In genomic region chr10:124090630-124091209, GRCh38 we compare ENCODE assay signal across 10 cellular contexts. TPM values are rescaled to one million over a fixed set of nuclear protein-coding genes. Genes with fewer than 3 reads are reported as not detected.
A peak's percentile ranks its signal among the peaks of the same experiment; 100 is the strongest.
DNase-seq lines count a peak whose midpoint lies in the region; ATAC-seq and TF ChIP-seq lines count a peak whose summit lies in the region.
"Had no signal": no experiment of that assay in that cellular context is flagged by ENCODE, and none has a peak within 500 bp of the region (broad histone marks: within the 10 kb centered on the region; RNA-seq: fewer than 3 reads in every experiment).

No MANE protein-coding gene starts in this region.

- H3K79me2 ChIP-seq in neural progenitor cell (ENCODE audit: low read depth), result no peaks in the 10 kb centered on the region

- DNase-seq in stimulated activated naive CD8-positive, alpha-beta T cell treated with anti-CD3 and anti-CD28 coated beads, Interleukin-15, Interleukin-2, amounts not matched to agents 100 U/mL and 50 U/mL, for 24 hours, result no peak
- DNase-seq in esophagus muscularis mucosa (ENCODE audit: extremely low spot score) (no peak), neural progenitor cell (ENCODE audit: low spot score) (no peak), AG20443 (ENCODE audit: low spot score) (no peak), medulla oblongata (ENCODE audit: extremely low spot score) (no peak)
- DNase-seq in CD4-positive, alpha-beta memory T cell, result no peak
- DNase-seq: activated effector memory CD4-positive, alpha-beta T cell treated with anti-CD3 and anti-CD28 coated beads, Interleukin-2, amount 50 U/mL, for 16 hours; NCI-H2081 treated with DMSO at 0.1 percent for 48 hours had no signal

- peaks cover 43% of the 10 kb centered on the region for H3K27me3 Mint-ChIP-seq in stimulated activated naive CD8-positive, alpha-beta T cell treated with anti-CD3 and anti-CD28 coated beads, Interleukin-15, Interleukin-2, amounts not matched to agents 100 ng/mL and 50 ng/mL, for 24 hours
- peaks cover 18% of the 10 kb centered on the region for H3K27me3 Mint-ChIP-seq in neural progenitor cell (ENCODE audit: insufficient read depth, low read depth)
- peaks cover 13 to 37% of the 10 kb centered on the region in 2 donors for H3K27me3 Mint-ChIP-seq in CD4-positive, alpha-beta memory T cell

- ATAC-seq in stimulated activated naive CD8-positive, alpha-beta T cell treated with anti-CD3 and anti-CD28 coated beads, Interleukin-15, Interleukin-2, amounts not matched to agents 100 U/mL and 50 U/mL, for 24 hours, result no peak
- ATAC-seq in GM19467 (IDR thresholded peaks at IDR 0.05; ENCODE audit: unreplicated experiment), result no peak

- H3K27ac ChIP-seq in esophagus muscularis mucosa (replicated peaks in 1 of 4) (peak overlapping the region; percentile 93 to 96 (median 96)), neural progenitor cell (no peak overlapping the region)
- H3K27ac ChIP-seq in CD4-positive, alpha-beta memory T cell (ENCODE audit: low read depth, low read length), result no peak overlapping the region

- no peak overlapping the region for H3K4me2 ChIP-seq in neural progenitor cell

- H3K36me3 Mint-ChIP-seq in stimulated activated naive CD8-positive, alpha-beta T cell treated with anti-CD3 and anti-CD28 coated beads, Interleukin-15, Interleukin-2, amounts not matched to agents 100 ng/mL and 50 ng/mL, for 24 hours (ENCODE audit: low read depth), result no peaks in the 10 kb centered on the region
- peaks cover 5% of the 10 kb centered on the region for H3K36me3 Mint-ChIP-seq in neural progenitor cell
- H3K36me3 Mint-ChIP-seq in CD4-positive, alpha-beta memory T cell, result peaks cover 0 to 3% of the 10 kb centered on the region in 2 donors

- no peak for TF ChIP-seq EP300 in esophagus muscularis mucosa (IDR thresholded peaks at IDR 0.05)

- peak overlapping the region; percentile 77 to 87 (median 80) for H3K4me3 ChIP-seq in esophagus muscularis mucosa
- no peak overlapping the region for H3K4me3 ChIP-seq in neural progenitor cell
- H3K4me3 ChIP-seq in CD4-positive, alpha-beta memory T cell (ENCODE audit: low read length in 2 of 2), result no peak overlapping the region

- no peak overlapping the region for H3K27ac Mint-ChIP-seq in stimulated activated naive CD8-positive, alpha-beta T cell treated with anti-CD3 and anti-CD28 coated beads, Interleukin-15, Interleukin-2, amounts not matched to agents 100 ng/mL and 50 ng/mL, for 24 hours
- no peak overlapping the region for H3K27ac Mint-ChIP-seq in neural progenitor cell
- no peak overlapping the region for H3K27ac Mint-ChIP-seq in CD4-positive, alpha-beta memory T cell

- TF ChIP-seq CTCF in esophagus muscularis mucosa (IDR thresholded peaks at IDR 0.05) (no peak), neural progenitor cell (IDR thresholded peaks at IDR 0.05) (no peak)

- H3K9me3 ChIP-seq in esophagus muscularis mucosa (no peaks in the 10 kb centered on the region), neural progenitor cell (ENCODE audit: low read depth) (no peaks in the 10 kb centered on the region)
- no peaks in the 10 kb centered on the region for H3K9me3 ChIP-seq in CD4-positive, alpha-beta memory T cell (ENCODE audit: control insufficient read depth in 1 of 2, low read length in 2 of 2)

- POLR2A ChIA-PET in CD4-positive, alpha-beta memory T cell (lab: Charles Lee; ENCODE audit: partially characterized antibody), result no interaction called here

- intact Hi-C loops in esophagus muscularis mucosa (cut with DNase I), result loop anchor here (2.0 kb wide), 1 partner anchor 90 kb away; no protein-coding TSS in a partner anchor
- intact Hi-C loops in CD4-positive, alpha-beta memory T cell (cut with micrococcal nuclease), result no loop called here

- H3K4me1 ChIP-seq in esophagus muscularis mucosa (peaks cover 17 to 94% (median 88%) of the 10 kb centered on the region in 4 donors), neural progenitor cell (peaks cover 14% of the 10 kb centered on the region)
- no peaks in the 10 kb centered on the region for H3K4me1 ChIP-seq in CD4-positive, alpha-beta memory T cell (ENCODE audit: insufficient read depth, low read length)

- H3K27me3 ChIP-seq in esophagus muscularis mucosa (no peaks in the 10 kb centered on the region), neural progenitor cell (peaks cover 75% of the 10 kb centered on the region)
- no peaks in the 10 kb centered on the region for H3K27me3 ChIP-seq in CD4-positive, alpha-beta memory T cell (ENCODE audit: insufficient read depth, low read length)

- H4K20me1 ChIP-seq in neural progenitor cell (ENCODE audit: low read depth), result no peaks in the 10 kb centered on the region

- H3K4me1 Mint-ChIP-seq in stimulated activated naive CD8-positive, alpha-beta T cell treated with anti-CD3 and anti-CD28 coated beads, Interleukin-15, Interleukin-2, amounts not matched to agents 100 ng/mL and 50 ng/mL, for 24 hours (ENCODE audit: low read depth), result peaks cover 4% of the 10 kb centered on the region
- H3K4me1 Mint-ChIP-seq in neural progenitor cell, result peaks cover 53% of the 10 kb centered on the region
- H3K4me1 Mint-ChIP-seq in CD4-positive, alpha-beta memory T cell, result peaks cover 0 to 12% (median 4%) of the 10 kb centered on the region in 4 donors

- H3K36me3 ChIP-seq in esophagus muscularis mucosa (no peaks in the 10 kb centered on the region), neural progenitor cell (no peaks in the 10 kb centered on the region)
- H3K36me3 ChIP-seq in CD4-positive, alpha-beta memory T cell (ENCODE audit: insufficient read depth, low read length), result no peaks in the 10 kb centered on the region

- no peak overlapping the region for H3K9ac ChIP-seq in neural progenitor cell

- no peak for TF ChIP-seq POLR2A in esophagus muscularis mucosa (IDR thresholded peaks at IDR 0.05; ENCODE audit: low read depth)

- no peak overlapping the region for H2AFZ ChIP-seq in neural progenitor cell (replicated peaks)

- CTCF ChIA-PET in CD4-positive, alpha-beta memory T cell (lab: Charles Lee; ENCODE audit: partially characterized antibody), result no interaction called here

- no peaks in the 10 kb centered on the region for H3K9me3 Mint-ChIP-seq in stimulated activated naive CD8-positive, alpha-beta T cell treated with anti-CD3 and anti-CD28 coated beads, Interleukin-15, Interleukin-2, amounts not matched to agents 100 ng/mL and 50 ng/mL, for 24 hours
- H3K9me3 Mint-ChIP-seq in neural progenitor cell, result no peaks in the 10 kb centered on the region
- H3K9me3 Mint-ChIP-seq in CD4-positive, alpha-beta memory T cell, result peaks cover 0 to 1% (median 0%) of the 10 kb centered on the region in 8 donors

- WGBS in esophagus muscularis mucosa, result 27% methylated on average over 5 of the region's 6 CpGs

- H3K4me3 Mint-ChIP-seq in stimulated activated naive CD8-positive, alpha-beta T cell treated with anti-CD3 and anti-CD28 coated beads, Interleukin-15, Interleukin-2, amounts not matched to agents 100 ng/mL and 50 ng/mL, for 24 hours, result peak overlapping the region; percentile 51
- peak overlapping the region; percentile 92 for H3K4me3 Mint-ChIP-seq in neural progenitor cell
- peak overlapping the region in 3 of 8 donors; percentile 51 to 78 (median 74) for H3K4me3 Mint-ChIP-seq in CD4-positive, alpha-beta memory T cell

- peaks cover 15% of the 10 kb centered on the region for H3F3A ChIP-seq in neural progenitor cell (ENCODE audit: low read depth)

RNA-seq across cellular contexts. Expression of gene CHST15, which starts 2.7 kb away (rescaled TPM):
- total RNA-seq in esophagus muscularis mucosa (10 to 100 TPM; 48.2 to 76.1 (median 62.5) TPM), neural progenitor cell (ENCODE audit: low replicate concordance) (0.54 and 0.59 TPM in 2 replicates)
- 1 to 10 TPM in 1 of 2 experiments, under 1 TPM in 1; 0.67 to 1.2 TPM for total RNA-seq in CD4-positive, alpha-beta memory T cell
- under 1 TPM in 1 of 2 donors, not detected in 1; 0.13 TPM for polyA plus RNA-seq in CD4-positive, alpha-beta memory T cell

Comparison
In these comparisons a context has a peak if more than half of its experiments do, and no peak if none do; other contexts are left out.
1. H3K27ac ChIP-seq: peak in esophagus muscularis mucosa (4 of 4); none in neural progenitor cell (single experiment) and CD4-positive, alpha-beta memory T cell (single experiment).
2. H3K4me3 ChIP-seq: peak in esophagus muscularis mucosa (4 of 4); none in neural progenitor cell (single experiment) and CD4-positive, alpha-beta memory T cell (0 of 2).
3. RNA of gene CHST15, which starts 2.7 kb away (total RNA-seq): 48.2 to 76.1 TPM in esophagus muscularis mucosa; 0.67 to 1.2 TPM in CD4-positive, alpha-beta memory T cell and 0.54 to 0.59 TPM in neural progenitor cell; every median in the first group is over 10 times any median in the second.